ENCODE assay signal across 8 cellular contexts in the genomic region with DNA sequence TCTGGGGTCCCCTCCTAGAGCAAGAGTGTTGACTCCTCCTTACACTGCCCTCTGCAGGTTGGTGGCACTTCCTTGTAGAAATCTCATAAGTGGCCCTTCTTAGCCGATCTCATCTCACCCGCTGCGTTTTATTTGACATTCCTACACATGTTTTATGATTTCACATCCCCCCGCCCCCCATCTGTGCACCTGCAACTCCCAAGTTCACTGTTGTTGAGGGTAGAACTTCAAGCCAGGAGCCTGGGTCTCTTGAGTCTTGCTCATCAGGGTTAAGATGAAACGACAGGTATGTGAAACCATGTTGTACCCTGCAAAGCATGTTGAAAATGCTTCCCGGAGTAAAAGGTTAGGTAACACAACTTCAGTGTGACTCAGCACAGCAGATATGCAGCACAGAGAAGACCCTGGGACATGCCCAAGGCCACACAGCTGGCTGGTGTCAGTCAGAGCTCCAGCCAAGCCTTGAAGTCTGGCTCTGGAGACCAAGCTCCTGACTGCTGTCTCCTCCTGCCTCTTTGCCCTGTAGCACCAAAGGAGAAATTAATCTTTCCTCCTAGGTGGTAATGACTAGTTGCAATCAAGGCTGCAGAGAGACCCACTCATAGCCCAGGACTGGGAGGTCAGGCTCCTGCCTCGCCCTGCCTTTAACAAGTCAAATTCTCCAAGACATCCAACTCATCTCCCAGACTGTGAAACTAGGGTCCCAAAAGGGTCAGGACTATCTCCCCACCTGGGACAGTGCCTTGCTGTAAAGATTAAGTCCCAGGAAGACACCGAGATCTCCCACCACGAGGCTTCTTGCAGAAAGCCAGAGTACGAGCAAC.
DNase-seq lines count a peak whose midpoint lies in the region; ATAC-seq and TF ChIP-seq lines count a peak whose summit lies in the region.

No MANE protein-coding gene starts in this region.

- no peak overlapping the region for H3K4me2 ChIP-seq in IMR-90 (ENCODE audit: low read depth, low read length)

- intact Hi-C loops in IMR-90 (cut with micrococcal nuclease): loop anchor here (5.0 kb wide), 1 partner anchor 134 kb away; no protein-coding TSS in a partner anchor
- intact Hi-C loops in heart left ventricle (cut with DNase I): loop anchor here in 6 of 10 donors (1.0 to 10.0 kb wide), 5 partner anchors 71 to 131 kb away; no protein-coding TSS in a partner anchor
- intact Hi-C loops in gastrocnemius medialis (cut with DNase I; ENCODE audit: low total_unique reads): loop anchor here (5.0 kb wide), 3 partner anchors 189 to 459 kb away; a partner anchor contains a TSS

- no peak overlapping the region for H3K9ac ChIP-seq in IMR-90 (ENCODE audit: low read depth, low read length)

- H3K23ac ChIP-seq in IMR-90 (ENCODE audit: low read depth, low read length): no peak overlapping the region

- H4K8ac ChIP-seq in IMR-90 (ENCODE audit: low read depth in 2 of 2, low read length in 2 of 2): no peak overlapping the region

- H3K27ac ChIP-seq in IMR-90 (ENCODE audit: insufficient read depth, low read length): no peak overlapping the region
- peak overlapping the region in 5 of 12 donors; percentile 2 to 88 (median 27) for H3K27ac ChIP-seq in heart left ventricle
- peak overlapping the region; percentile 57 to 73 (median 69) for H3K27ac ChIP-seq in gastrocnemius medialis

- H2BK5ac ChIP-seq in IMR-90 (ENCODE audit: low read depth, low read length, poor library complexity, severe bottlenecking): no peak overlapping the region

- H3K9me1 ChIP-seq in IMR-90 (ENCODE audit: insufficient read depth, low read length): peaks cover 11% of the 10 kb centered on the region

- dilution Hi-C loops in IMR-90 (cut with HindIII; ENCODE audit: low sequenced_read_pairs, unreplicated experiment): no loop called here

- no peak overlapping the region for H3K4me3 Mint-ChIP-seq in activated CD4-positive, alpha-beta T cell treated with anti-CD3 and anti-CD28 coated beads, Interleukin-2, amount 10 ng/mL, durations not matched to agents 7 days and 5 days

- POLR2A ChIA-PET in IMR-90 (lab: Charles Lee; ENCODE audit: unreplicated experiment): no interaction called here
- POLR2A ChIA-PET in activated CD4-positive, alpha-beta T cell treated with anti-CD3 and anti-CD28 coated beads, Interleukin-2, amount 10 ng/mL, durations not matched to agents 7 days and 5 days (lab: Charles Lee): no interaction called here

- no peak overlapping the region for H3K56ac ChIP-seq in IMR-90 (ENCODE audit: extremely low read depth, insufficient read depth, low read length)

- H3K4me3 ChIP-seq in IMR-90 (ENCODE audit: insufficient read depth, low read depth, low read length) (no peak overlapping the region), heart left ventricle (peak overlapping the region in 6 of 12 donors; percentile 3 to 41 (median 19)), gastrocnemius medialis (peak overlapping the region in 1 of 4 donors; percentile 11), MG63 (no peak overlapping the region)

- peak overlapping the region; percentile 38; the same call in 1 of the 2 replicates for H3K4ac ChIP-seq in IMR-90 (ENCODE audit: low read depth, low read length)

- H2BK120ac ChIP-seq in IMR-90 (ENCODE audit: low read depth, low read length): peak overlapping the region; percentile 36

- TF ChIP-seq POLR2A in IMR-90 (IDR thresholded peaks at IDR 0.05; ENCODE audit: low read depth, low read length) (no peak), heart left ventricle (IDR thresholded peaks at IDR 0.05) (no peak), gastrocnemius medialis (IDR thresholded peaks at IDR 0.05) (peak; percentile 18 to 37)

- H4K91ac ChIP-seq in IMR-90 (ENCODE audit: insufficient read depth, low read depth, low read length): no peak overlapping the region

- H3K27ac Mint-ChIP-seq in activated CD4-positive, alpha-beta T cell treated with anti-CD3 and anti-CD28 coated beads, Interleukin-2, amount 10 ng/mL, durations not matched to agents 7 days and 5 days: no peak overlapping the region

- H3K36me3 ChIP-seq in IMR-90 (ENCODE audit: control insufficient read depth, insufficient read depth, low read length) (no peaks in the 10 kb centered on the region), heart left ventricle (no peaks in the 10 kb centered on the region), gastrocnemius medialis (no peaks in the 10 kb centered on the region), MG63 (no peaks in the 10 kb centered on the region)

- no peaks in the 10 kb centered on the region; a peak in 1 of 4 replicates for H3K79me1 ChIP-seq in IMR-90 (ENCODE audit: low read depth in 1 of 2, low read length in 2 of 2)

- no peaks in the 10 kb centered on the region; the same call in 1 of the 2 replicates for H3K27me3 ChIP-seq in IMR-90 (ENCODE audit: control insufficient read depth, insufficient read depth, low read length)
- H3K27me3 ChIP-seq in heart left ventricle: no peaks in the 10 kb centered on the region
- H3K27me3 ChIP-seq in gastrocnemius medialis: no peaks in the 10 kb centered on the region
- no peaks in the 10 kb centered on the region for H3K27me3 ChIP-seq in MG63

- DNase-seq in Daoy (ENCODE audit: low read depth) (peak; percentile 75), IMR-90 (peak; percentile 52), heart left ventricle (peak in 1 of 5 donors; percentile 38), gastrocnemius medialis (peak; percentile 75 to 91), MG63 (no peak), OCI-M2 (lab: John Stamatoyannopoulos, UW; ENCODE audit: unreplicated experiment) (no peak)
- DNase-seq in activated CD4-positive, alpha-beta T cell treated with anti-CD3 and anti-CD28 coated beads, Interleukin-2, amount 10 ng/mL, durations not matched to agents 7 days and 5 days: peak; percentile 40

- ATAC-seq in IMR-90 (ENCODE audit: low read depth): peak; percentile 74
- ATAC-seq in heart left ventricle: peak; percentile 29 to 68 (median 52)
- ATAC-seq in gastrocnemius medialis: peak; percentile 73 to 83
- ATAC-seq in HG03469 (IDR thresholded peaks at IDR 0.05; ENCODE audit: unreplicated experiment): no peak

- TF ChIP-seq RAD21 in IMR-90 (IDR thresholded peaks at IDR 0.05; ENCODE audit: low read length): peak; percentile 63

- H3K9me3 ChIP-seq in IMR-90 (ENCODE audit: control insufficient read depth, insufficient read depth, low read length): no peaks in the 10 kb centered on the region
- no peaks in the 10 kb centered on the region for H3K9me3 ChIP-seq in heart left ventricle
- H3K9me3 ChIP-seq in gastrocnemius medialis: no peaks in the 10 kb centered on the region
- H3K9me3 ChIP-seq in MG63: no peaks in the 10 kb centered on the region

- H3K18ac ChIP-seq in IMR-90 (ENCODE audit: low read depth, low read length): no peak overlapping the region

- 75% methylated on average over 5 of the region's 10 CpGs; no CpG with 5 or more reads in 1 of the 2 experiments for WGBS in IMR-90 (ENCODE audit: extremely low coverage in 2 of 2, insufficient read length in 1 of 2), 2 experiments
- 49 to 58% (median 51%) methylated on average over 10 of the region's 10 CpGs for WGBS in heart left ventricle, 4 donors

- peak overlapping the region; percentile 23; the same call in 1 of the 3 replicates for H2BK15ac ChIP-seq in IMR-90 (ENCODE audit: low read depth, low read length)

- CTCF ChIA-PET in IMR-90 (lab: Yijun Ruan, JAX): interaction anchor here (0.9 to 2.6 kb wide), 3 partner anchors 20 to 130 kb away, joined by 3 to 10 read pairs (median 7); no protein-coding TSS in a partner anchor
- CTCF ChIA-PET in activated CD4-positive, alpha-beta T cell treated with anti-CD3 and anti-CD28 coated beads, Interleukin-2, amount 10 ng/mL, durations not matched to agents 7 days and 5 days (lab: Charles Lee): no interaction called here

- H2AFZ ChIP-seq in IMR-90 (replicated peaks; ENCODE audit: low read length, poor library complexity): peak overlapping the region; percentile 44

- H3K36me3 Mint-ChIP-seq in activated CD4-positive, alpha-beta T cell treated with anti-CD3 and anti-CD28 coated beads, Interleukin-2, amount 10 ng/mL, durations not matched to agents 7 days and 5 days (ENCODE audit: low read depth): no peaks in the 10 kb centered on the region

- no peaks in the 10 kb centered on the region for H3K9me3 Mint-ChIP-seq in activated CD4-positive, alpha-beta T cell treated with anti-CD3 and anti-CD28 coated beads, Interleukin-2, amount 10 ng/mL, durations not matched to agents 7 days and 5 days

- peak; percentile 55 for TF ChIP-seq CTCF in IMR-90 (conservative IDR thresholded peaks at IDR 0.05; ENCODE audit: low read depth, low read length)
- TF ChIP-seq CTCF in heart left ventricle (IDR thresholded peaks at IDR 0.05): peak in 11 of 12 donors; percentile 34 to 67 (median 56)
- TF ChIP-seq CTCF in gastrocnemius medialis (IDR thresholded peaks at IDR 0.05 in 4 of 5, conservative IDR thresholded peaks at IDR 0.05 in 1 of 5): peak; percentile 38 to 60 (median 53)

- H3K4me1 ChIP-seq in IMR-90 (ENCODE audit: control insufficient read depth, insufficient read depth, low read length) (peaks cover 9% of the 10 kb centered on the region; the same call in 1 of the 2 replicates), heart left ventricle (peaks cover 0 to 48% (median 17%) of the 10 kb centered on the region in 12 donors), gastrocnemius medialis (peaks cover 29 to 33% of the 10 kb centered on the region in 2 donors)

- no peak overlapping the region for H2BK20ac ChIP-seq in IMR-90 (ENCODE audit: low read depth, low read length)

- in situ Hi-C loops in IMR-90 (cut with MboI; ENCODE audit: low sequenced_read_pairs) (no loop called here), gastrocnemius medialis (cut with MboI; ENCODE audit: low sequenced_read_pairs in 4 of 4) (no loop called here)

- no peak overlapping the region for H2AK9ac ChIP-seq in IMR-90 (replicated peaks; ENCODE audit: low read depth, low read length, poor library complexity)

- H2AK5ac ChIP-seq in IMR-90 (ENCODE audit: low read depth, low read length): no peak overlapping the region; the same call in 1 of the 2 replicates

- BruUV-seq in IMR-90 (replicated peaks; lab: Mats Ljungman, UMichigan): no TSS peak

- H3K27me3 Mint-ChIP-seq in activated CD4-positive, alpha-beta T cell treated with anti-CD3 and anti-CD28 coated beads, Interleukin-2, amount 10 ng/mL, durations not matched to agents 7 days and 5 days: no peaks in the 10 kb centered on the region

- peaks cover 3% of the 10 kb centered on the region for H3K4me1 Mint-ChIP-seq in activated CD4-positive, alpha-beta T cell treated with anti-CD3 and anti-CD28 coated beads, Interleukin-2, amount 10 ng/mL, durations not matched to agents 7 days and 5 days

- no peaks in the 10 kb centered on the region for H4K20me1 ChIP-seq in IMR-90 (ENCODE audit: insufficient read depth, low read length)

- H4K5ac ChIP-seq in IMR-90 (ENCODE audit: low read depth, low read length): no peak overlapping the region

- no peak overlapping the region for H3K14ac ChIP-seq in IMR-90 (replicated peaks; ENCODE audit: low read depth, low read length)

Comparison
In these comparisons a context has a peak if more than half of its experiments do, and no peak if none do; other contexts are left out.
1. DNase-seq: peak in Daoy (single experiment), IMR-90 (single experiment), activated CD4-positive, alpha-beta T cell treated with anti-CD3 and anti-CD28 coated beads, Interleukin-2, amount 10 ng/mL, durations not matched to agents 7 days and 5 days (single experiment) and gastrocnemius medialis (2 of 2); none in MG63 (single experiment) and OCI-M2 (single experiment).
2. POLR2A ChIP-seq: peak in gastrocnemius medialis (2 of 2); none in IMR-90 (single experiment) and heart left ventricle (0 of 2).
3. Peak in every context shown above with its lines, with median percentiles within 50 percentile points of each other: CTCF ChIP-seq.